18 cellular contexts compared by ENCODE assay signal in genomic region chr13:102872131-102872530, GRCh38. TPM values are rescaled to one million over a fixed set of nuclear protein-coding genes. Genes with fewer than 3 reads are reported as not detected.
DNase-seq lines count a peak whose midpoint lies in the region; ATAC-seq and TF ChIP-seq lines count a peak whose summit lies in the region.
"Had no signal": no experiment of that assay in that cellular context is flagged by ENCODE, and none has a peak within 500 bp of the region (broad histone marks: within the 10 kb centered on the region; RNA-seq: fewer than 3 reads in every experiment).

No MANE protein-coding gene starts in this region.

- H3K36me3 ChIP-seq in RWPE2 (ENCODE audit: low read depth): peaks cover 90% of the 10 kb centered on the region

- TF ChIP-seq CTCF in RWPE2 (IDR thresholded peaks at IDR 0.05; ENCODE audit: poor library complexity, severe bottlenecking): no peak

- H3K9me3 Mint-ChIP-seq in T-helper 1 cell treated with Interleukin-12 subunit alpha and Interleukin-12 subunit beta and Interleukin-4 antibody, amounts not matched to agents 30 μg/mL and 1 μg/mL, for 36 hours: no peaks in the 10 kb centered on the region
- H3K9me3 Mint-ChIP-seq in activated naive CD8-positive, alpha-beta T cell treated with anti-CD3 and anti-CD28 coated beads for 36 hours: no peaks in the 10 kb centered on the region

- H3K36me3 Mint-ChIP-seq in T-helper 1 cell treated with Interleukin-12 subunit alpha and Interleukin-12 subunit beta and Interleukin-4 antibody, amounts not matched to agents 30 μg/mL and 1 μg/mL, for 36 hours (ENCODE audit: low read depth): peaks cover 36% of the 10 kb centered on the region
- H3K36me3 Mint-ChIP-seq in activated naive CD8-positive, alpha-beta T cell treated with anti-CD3 and anti-CD28 coated beads for 36 hours: peaks cover 34% of the 10 kb centered on the region

- peaks cover 16% of the 10 kb centered on the region for H3K4me1 Mint-ChIP-seq in T-helper 1 cell treated with Interleukin-12 subunit alpha and Interleukin-12 subunit beta and Interleukin-4 antibody, amounts not matched to agents 30 μg/mL and 1 μg/mL, for 36 hours (ENCODE audit: low read depth)
- H3K4me1 Mint-ChIP-seq in activated naive CD8-positive, alpha-beta T cell treated with anti-CD3 and anti-CD28 coated beads for 36 hours: peaks cover 29% of the 10 kb centered on the region

- no peaks in the 10 kb centered on the region for H3K9me3 ChIP-seq in RWPE2 (ENCODE audit: severe bottlenecking)
- H3K9me3 ChIP-seq: BLaER1 treated with 17β-estradiol and CSF1 and Interleukin-3, amounts not matched to agents 10 nM and 100 nM had no signal

- no peaks in the 10 kb centered on the region for H3K27me3 ChIP-seq in RWPE2 (ENCODE audit: insufficient read depth, poor library complexity, severe bottlenecking)
- H3K27me3 ChIP-seq: BLaER1 treated with 17β-estradiol and CSF1 and Interleukin-3, amounts not matched to agents 10 nM and 100 nM had no signal

- H3K27ac Mint-ChIP-seq in T-helper 1 cell treated with Interleukin-12 subunit alpha and Interleukin-12 subunit beta and Interleukin-4 antibody, amounts not matched to agents 30 μg/mL and 1 μg/mL, for 36 hours: peak overlapping the region; percentile 16
- H3K27ac Mint-ChIP-seq in activated naive CD8-positive, alpha-beta T cell treated with anti-CD3 and anti-CD28 coated beads for 36 hours: peak overlapping the region; percentile 35

- peaks cover 23% of the 10 kb centered on the region for H3K4me1 ChIP-seq in RWPE2 (ENCODE audit: insufficient read depth, poor library complexity, severe bottlenecking)

- no peak overlapping the region for H3K4me3 ChIP-seq in RWPE2 (ENCODE audit: severe bottlenecking)
- H3K4me3 ChIP-seq: BLaER1 treated with 17β-estradiol and CSF1 and Interleukin-3, amounts not matched to agents 10 nM and 100 nM; GM12878 had no signal

- no peak for ATAC-seq in RWPE2 (ENCODE audit: low read depth)
- ATAC-seq: GM12878 had no signal

- no peak overlapping the region for H3K4me3 Mint-ChIP-seq in T-helper 1 cell treated with Interleukin-12 subunit alpha and Interleukin-12 subunit beta and Interleukin-4 antibody, amounts not matched to agents 30 μg/mL and 1 μg/mL, for 36 hours
- no peak overlapping the region for H3K4me3 Mint-ChIP-seq in activated naive CD8-positive, alpha-beta T cell treated with anti-CD3 and anti-CD28 coated beads for 36 hours

- DNase-seq in T-helper 1 cell (no peak), RWPE2 (ENCODE audit: low spot score) (no peak), myocyte (ENCODE audit: low read depth) (peak; percentile 64), glomerular visceral epithelial cell (ENCODE audit: extremely low spot score) (no peak), NCI-H1092 treated with DMSO at 0.1 percent for 48 hours (lab: John Stamatoyannopoulos, UW) (no peak), UCSD-AML1 (lab: John Stamatoyannopoulos, UW; ENCODE audit: unreplicated experiment) (no peak)
- DNase-seq in activated naive CD8-positive, alpha-beta T cell treated with anti-CD3 and anti-CD28 coated beads for 36 hours: no peak
- DNase-seq: DMS153, HCEC 1CT, NCI-H2107, NCI-H345, NCI-H526 treated with DMSO at 0.1 percent for 48 hours, OCI-M1, RPMI8226 had no signal

- peak overlapping the region; percentile 8 for H3K27ac ChIP-seq in RWPE2 (ENCODE audit: poor library complexity, severe bottlenecking)
- H3K27ac ChIP-seq: 22Rv1; BLaER1 treated with 17β-estradiol and CSF1 and Interleukin-3, amounts not matched to agents 10 nM and 100 nM had no signal

- no peaks in the 10 kb centered on the region for H3K27me3 Mint-ChIP-seq in T-helper 1 cell treated with Interleukin-12 subunit alpha and Interleukin-12 subunit beta and Interleukin-4 antibody, amounts not matched to agents 30 μg/mL and 1 μg/mL, for 36 hours (ENCODE audit: low read depth)
- no peaks in the 10 kb centered on the region for H3K27me3 Mint-ChIP-seq in activated naive CD8-positive, alpha-beta T cell treated with anti-CD3 and anti-CD28 coated beads for 36 hours

RNA-seq across cellular contexts. Expression of gene ERCC5, which starts 26.3 kb away (rescaled TPM):
- 10 to 100 TPM; 67.4 to 67.5 TPM for total RNA-seq in activated naive CD8-positive, alpha-beta T cell treated with anti-CD3 and anti-CD28 coated beads for 36 hours
- 63.0 and 64.9 TPM in 2 replicates for total RNA-seq in myocyte
- 28.2 TPM for polyA plus RNA-seq in myocyte (2012)
